ENCODE assay signal across 8 cellular contexts in the genomic region with DNA sequence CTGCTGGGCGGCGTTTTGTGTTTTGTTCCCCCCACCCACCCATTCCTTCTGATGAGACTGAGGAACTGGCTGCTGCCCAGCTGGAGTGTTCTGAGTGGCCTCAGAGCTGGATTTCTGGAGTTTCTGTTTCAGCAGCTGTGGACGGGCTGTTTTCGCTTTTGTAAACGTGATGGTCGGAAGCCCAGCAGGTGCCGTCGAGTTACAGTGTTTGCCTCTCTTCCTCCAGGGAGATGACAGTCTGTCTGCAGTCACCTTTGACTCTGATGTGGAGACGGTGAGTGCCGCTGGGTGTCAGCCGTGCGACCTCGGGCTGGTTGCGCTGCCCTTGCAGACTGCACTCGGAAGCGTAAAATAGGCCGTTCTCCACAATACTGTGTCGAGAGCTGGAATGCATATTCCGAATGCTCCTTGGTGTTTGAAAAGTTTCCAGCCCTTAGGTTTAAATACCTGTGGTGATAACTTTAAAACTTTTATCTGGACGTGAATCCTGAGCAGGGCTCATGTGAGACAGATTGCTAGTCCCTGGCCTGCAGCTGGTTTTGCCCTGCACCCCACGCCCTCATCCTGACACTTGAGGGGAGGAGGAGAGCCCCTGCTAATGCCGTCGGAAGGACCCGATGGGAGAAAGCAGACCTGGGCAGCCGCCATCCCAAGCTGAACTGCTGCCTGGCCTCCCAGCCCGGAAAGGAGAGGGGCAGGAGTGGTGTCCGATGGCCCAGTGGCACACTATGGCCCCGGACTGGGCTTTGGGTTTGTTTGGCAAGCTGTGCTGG. TPM values are rescaled to one million over a fixed set of nuclear protein-coding genes. Genes with fewer than 3 reads are reported as not detected.
DNase-seq lines count a peak whose midpoint lies in the region; ATAC-seq, FAIRE-seq and TF ChIP-seq lines count a peak whose summit lies in the region.

No MANE protein-coding gene starts in this region.

- H3K9me3 Mint-ChIP-seq in activated CD8-positive, alpha-beta T cell treated with anti-CD3 and anti-CD28 coated beads for 36 hours: no peaks in the 10 kb centered on the region
- H3K9me3 Mint-ChIP-seq in activated CD8-positive, alpha-beta T cell treated with anti-CD3 and anti-CD28 coated beads, Interleukin-2, amount 10 ng/mL, durations not matched to agents 7 days and 5 days (ENCODE audit: insufficient read depth): no peaks in the 10 kb centered on the region

- CTCF ChIA-PET in activated CD8-positive, alpha-beta T cell treated with anti-CD3 and anti-CD28 coated beads for 36 hours (lab: Charles Lee): interaction anchor here (1.1 to 1.2 kb wide), 3 partner anchors 34 to 116 kb away, joined by 3 read pairs; no protein-coding TSS in a partner anchor
- CTCF ChIA-PET in activated CD8-positive, alpha-beta T cell treated with anti-CD3 and anti-CD28 coated beads, Interleukin-2, amount 10 ng/mL, durations not matched to agents 7 days and 5 days (lab: Charles Lee): interaction anchor here (1.0 to 1.8 kb wide), 6 partner anchors 7 to 143 kb away, joined by 3 to 5 read pairs (median 3); no protein-coding TSS in a partner anchor

- H3K4me1 ChIP-seq in small intestine (ENCODE audit: control insufficient read depth in 2 of 2, insufficient read depth in 1 of 2, low read depth in 1 of 2, low read length in 1 of 2): no peaks in the 10 kb centered on the region

- H3K27ac Mint-ChIP-seq in activated CD8-positive, alpha-beta T cell treated with anti-CD3 and anti-CD28 coated beads for 36 hours: no peak overlapping the region
- H3K27ac Mint-ChIP-seq in activated CD8-positive, alpha-beta T cell treated with anti-CD3 and anti-CD28 coated beads, Interleukin-2, amount 10 ng/mL, durations not matched to agents 7 days and 5 days: no peak overlapping the region

- H3K9me3 ChIP-seq in small intestine (ENCODE audit: control insufficient read depth, low read depth): no peaks in the 10 kb centered on the region

- H3K4me1 Mint-ChIP-seq in activated CD8-positive, alpha-beta T cell treated with anti-CD3 and anti-CD28 coated beads for 36 hours (ENCODE audit: low read depth): peaks cover 8% of the 10 kb centered on the region
- H3K4me1 Mint-ChIP-seq in activated CD8-positive, alpha-beta T cell treated with anti-CD3 and anti-CD28 coated beads, Interleukin-2, amount 10 ng/mL, durations not matched to agents 7 days and 5 days (ENCODE audit: low read depth): peaks cover 2% of the 10 kb centered on the region

- no peak for FAIRE-seq in small intestine (lab: Jason Lieb, UNC)

- H3K27me3 Mint-ChIP-seq in activated CD8-positive, alpha-beta T cell treated with anti-CD3 and anti-CD28 coated beads for 36 hours: no peaks in the 10 kb centered on the region
- no peaks in the 10 kb centered on the region for H3K27me3 Mint-ChIP-seq in activated CD8-positive, alpha-beta T cell treated with anti-CD3 and anti-CD28 coated beads, Interleukin-2, amount 10 ng/mL, durations not matched to agents 7 days and 5 days (ENCODE audit: low read depth)

- no peaks in the 10 kb centered on the region for H3K36me3 Mint-ChIP-seq in activated CD8-positive, alpha-beta T cell treated with anti-CD3 and anti-CD28 coated beads for 36 hours (ENCODE audit: low read depth)
- no peaks in the 10 kb centered on the region for H3K36me3 Mint-ChIP-seq in activated CD8-positive, alpha-beta T cell treated with anti-CD3 and anti-CD28 coated beads, Interleukin-2, amount 10 ng/mL, durations not matched to agents 7 days and 5 days (ENCODE audit: low read depth)

- no peaks in the 10 kb centered on the region for H3K36me3 ChIP-seq in small intestine (ENCODE audit: control insufficient read depth in 2 of 2, insufficient read depth in 2 of 2, low read length in 2 of 2)

- DNase-seq in activated CD8-positive, alpha-beta T cell treated with anti-CD3 and anti-CD28 coated beads for 36 hours: no peak
- no peak for DNase-seq in activated CD8-positive, alpha-beta T cell treated with anti-CD3 and anti-CD28 coated beads, Interleukin-2, amount 10 ng/mL, durations not matched to agents 7 days and 5 days
- DNase-seq in brain pericyte (ENCODE audit: low read depth, low spot score): peak; percentile 31
- peak; percentile 37 for DNase-seq in small intestine
- DNase-seq in effector CD4-positive, alpha-beta T cell: no peak
- DNase-seq in NCI-H2171 treated with DMSO at 0.1 percent for 48 hours (lab: John Stamatoyannopoulos, UW): no peak
- no peak for DNase-seq in HuH-7.5 (ENCODE audit: low spot score)

- TF ChIP-seq CTCF in activated CD8-positive, alpha-beta T cell treated with anti-CD3 and anti-CD28 coated beads for 36 hours (IDR thresholded peaks at IDR 0.05): no peak

- ATAC-seq in activated CD8-positive, alpha-beta T cell treated with anti-CD3 and anti-CD28 coated beads for 36 hours: peak; percentile 34
- ATAC-seq in activated CD8-positive, alpha-beta T cell treated with anti-CD3 and anti-CD28 coated beads, Interleukin-2, amount 10 ng/mL, durations not matched to agents 7 days and 5 days: no peak
- peak; percentile 67 for ATAC-seq in HG03039 (IDR thresholded peaks at IDR 0.05; ENCODE audit: unreplicated experiment)

- intact Hi-C loops in activated CD8-positive, alpha-beta T cell treated with anti-CD3 and anti-CD28 coated beads for 36 hours (cut with micrococcal nuclease): no loop called here

- POLR2A ChIA-PET in activated CD8-positive, alpha-beta T cell treated with anti-CD3 and anti-CD28 coated beads for 36 hours (lab: Charles Lee): no interaction called here
- POLR2A ChIA-PET in activated CD8-positive, alpha-beta T cell treated with anti-CD3 and anti-CD28 coated beads, Interleukin-2, amount 10 ng/mL, durations not matched to agents 7 days and 5 days (lab: Charles Lee): no interaction called here

- no peak overlapping the region for H3K4me3 ChIP-seq in small intestine (ENCODE audit: low read depth in 1 of 2, low read length in 2 of 2)

- no peaks in the 10 kb centered on the region for H3K27me3 ChIP-seq in small intestine (ENCODE audit: control insufficient read depth in 2 of 2, insufficient read depth in 2 of 2, low read length in 2 of 2)

- H3K27ac ChIP-seq in small intestine (ENCODE audit: low read depth in 1 of 2, low read length in 1 of 2): no peak overlapping the region

- no peak overlapping the region for H3K4me3 Mint-ChIP-seq in activated CD8-positive, alpha-beta T cell treated with anti-CD3 and anti-CD28 coated beads for 36 hours
- no peak overlapping the region for H3K4me3 Mint-ChIP-seq in activated CD8-positive, alpha-beta T cell treated with anti-CD3 and anti-CD28 coated beads, Interleukin-2, amount 10 ng/mL, durations not matched to agents 7 days and 5 days

- WGBS in small intestine, 3 donors: 62 to 74% (median 65%) methylated on average over 28 of the region's 28 CpGs

RNA-seq across cellular contexts. Expression of a gene that starts 8.3 kb away (rescaled TPM):
- 1 to 10 TPM; 4.0 to 4.3 TPM for total RNA-seq in activated CD8-positive, alpha-beta T cell treated with anti-CD3 and anti-CD28 coated beads for 36 hours
- 10 to 100 TPM; 11.6 to 12.4 TPM for total RNA-seq in activated CD8-positive, alpha-beta T cell treated with anti-CD3 and anti-CD28 coated beads, Interleukin-2, amount 10 ng/mL, durations not matched to agents 7 days and 5 days
- polyA plus RNA-seq in small intestine: 10 to 100 TPM; 11.1 to 20.8 (median 19.9) TPM

RNA-seq across cellular contexts. Expression of a gene that starts 11.8 kb away (rescaled TPM):
- 10 to 100 TPM; 30.9 to 32.6 TPM for total RNA-seq in activated CD8-positive, alpha-beta T cell treated with anti-CD3 and anti-CD28 coated beads for 36 hours
- 10 to 100 TPM; 39.4 to 40.7 TPM for total RNA-seq in activated CD8-positive, alpha-beta T cell treated with anti-CD3 and anti-CD28 coated beads, Interleukin-2, amount 10 ng/mL, durations not matched to agents 7 days and 5 days
- polyA plus RNA-seq in small intestine: 10 to 100 TPM; 25.6 to 40.3 (median 30.8) TPM

RNA-seq across cellular contexts. Expression of a gene that starts 47.5 kb away (rescaled TPM):
- 10 to 100 TPM; 50.6 TPM for total RNA-seq in activated CD8-positive, alpha-beta T cell treated with anti-CD3 and anti-CD28 coated beads for 36 hours
- 100 to 1,000 TPM; 134 to 136 TPM for total RNA-seq in activated CD8-positive, alpha-beta T cell treated with anti-CD3 and anti-CD28 coated beads, Interleukin-2, amount 10 ng/mL, durations not matched to agents 7 days and 5 days
- polyA plus RNA-seq in small intestine: 10 to 100 TPM; 10.5 to 39.3 (median 15.4) TPM

Comparison
In these comparisons a context has a peak if more than half of its experiments do, and no peak if none do; other contexts are left out.
1. DNase-seq: peak in brain pericyte (single experiment) and small intestine (single experiment); none in activated CD8-positive, alpha-beta T cell treated with anti-CD3 and anti-CD28 coated beads for 36 hours (single experiment), activated CD8-positive, alpha-beta T cell treated with anti-CD3 and anti-CD28 coated beads, Interleukin-2, amount 10 ng/mL, durations not matched to agents 7 days and 5 days (single experiment), effector CD4-positive, alpha-beta T cell (single experiment), NCI-H2171 treated with DMSO at 0.1 percent for 48 hours (single experiment) and HuH-7.5 (single experiment).